ENCODE assay signal across 8 cellular contexts in the genomic region with DNA sequence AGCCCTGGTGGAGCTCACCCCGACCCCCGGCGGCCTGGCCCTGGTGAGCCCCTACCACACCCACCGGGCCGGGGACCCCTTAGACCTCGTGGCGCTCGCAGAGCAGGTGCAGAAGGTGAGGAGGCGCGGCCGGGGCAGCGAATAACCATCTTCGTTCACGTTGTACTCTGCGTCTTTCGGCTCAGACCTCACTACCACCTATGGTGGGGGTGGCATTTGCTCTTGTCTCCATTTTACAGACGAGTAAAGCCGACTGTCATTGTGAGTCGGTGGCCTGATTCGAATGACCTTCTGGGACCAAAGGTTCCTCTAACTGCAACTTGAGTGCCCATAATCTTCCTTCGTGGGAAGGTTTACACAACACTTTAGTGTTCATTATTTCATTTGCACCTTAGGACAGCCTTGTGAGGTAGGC.
DNase-seq lines count a peak whose midpoint lies in the region; ATAC-seq and TF ChIP-seq lines count a peak whose summit lies in the region.

No MANE protein-coding gene starts in this region.

- peak overlapping the region; percentile 81 for H2AFZ ChIP-seq in MM.1S (ENCODE audit: low read length)

- H3K4me3 ChIP-seq in MM.1S (ENCODE audit: low read length) (peak overlapping the region; percentile 84), coronary artery (peak overlapping the region; percentile 92), muscle layer of colon (ENCODE audit: low read depth in 1 of 2, low read length in 2 of 2) (peak overlapping the region; percentile 88 to 90)

- peak overlapping the region; percentile 42; the same call in 1 of the 2 replicates for H3K27ac ChIP-seq in MM.1S (ENCODE audit: low read length)
- peak overlapping the region; percentile 68 to 98 for H3K27ac ChIP-seq in coronary artery
- H3K27ac ChIP-seq in muscle layer of colon (ENCODE audit: low read depth, low read length): peak overlapping the region; percentile 81

- no peaks in the 10 kb centered on the region for H3K9me2 ChIP-seq in MM.1S (replicated peaks; ENCODE audit: insufficient read depth, low read length)

- H3K4me2 ChIP-seq in MM.1S (ENCODE audit: low read depth, low read length): peak overlapping the region; percentile 79

- DNase-seq in MM.1S: peak; percentile 33
- no peak for DNase-seq in coronary artery (ENCODE audit: low spot score)
- no peak for DNase-seq in GOT3 (lab: John Stamatoyannopoulos, UW)
- DNase-seq in NCI-H2107 treated with DMSO at 0.1 percent for 48 hours (lab: John Stamatoyannopoulos, UW; ENCODE audit: unreplicated experiment): no peak

- peaks cover 69% of the 10 kb centered on the region for H3K79me2 ChIP-seq in MM.1S (ENCODE audit: low read length)

- no peaks in the 10 kb centered on the region for H3K9me3 ChIP-seq in MM.1S (replicated peaks; ENCODE audit: insufficient read depth, low read length)
- no peaks in the 10 kb centered on the region for H3K9me3 ChIP-seq in muscle layer of colon (ENCODE audit: low read length)

- H3K4me1 ChIP-seq in MM.1S (ENCODE audit: low read length): peaks cover 7% of the 10 kb centered on the region
- H3K4me1 ChIP-seq in muscle layer of colon (ENCODE audit: insufficient read depth, low read length): peaks cover 21% of the 10 kb centered on the region

- ATAC-seq in GM18498 (IDR thresholded peaks at IDR 0.05; ENCODE audit: unreplicated experiment): peak; percentile 18
- peak; percentile 10 for ATAC-seq in GM21786 (IDR thresholded peaks at IDR 0.05; ENCODE audit: unreplicated experiment)
- no peak for ATAC-seq in HG03196 (IDR thresholded peaks at IDR 0.05; ENCODE audit: unreplicated experiment)

- no peaks in the 10 kb centered on the region for H3F3A ChIP-seq in MM.1S (ENCODE audit: insufficient read depth, low read length)

- peak overlapping the region; percentile 74 for H3K9ac ChIP-seq in MM.1S (ENCODE audit: low read length)
- peak overlapping the region; percentile 57 for H3K9ac ChIP-seq in muscle layer of colon (ENCODE audit: low read length)

- H3K27me3 ChIP-seq in MM.1S (replicated peaks; ENCODE audit: insufficient read depth, low read length) (no peaks in the 10 kb centered on the region), muscle layer of colon (ENCODE audit: control insufficient read depth in 1 of 2, insufficient read depth in 2 of 2, low read length in 2 of 2) (no peaks in the 10 kb centered on the region)

- H4K20me1 ChIP-seq in MM.1S (ENCODE audit: insufficient read depth, low read length): no peaks in the 10 kb centered on the region

- TF ChIP-seq CTCF in MM.1S (IDR thresholded peaks at IDR 0.05; ENCODE audit: low read length) (no peak), coronary artery (IDR thresholded peaks at IDR 0.05) (no peak)

- H3K36me3 ChIP-seq in MM.1S (replicated peaks; ENCODE audit: insufficient read depth, low read length) (no peaks in the 10 kb centered on the region), muscle layer of colon (ENCODE audit: insufficient read depth, low read length) (no peaks in the 10 kb centered on the region)
